Comparison of ENCODE assay signal across 8 cellular contexts in genomic region chr7:100220833-100221718, GRCh38.
A peak's percentile ranks its signal among the peaks of the same experiment; 100 is the strongest.
DNase-seq lines count a peak whose midpoint lies in the region; ATAC-seq lines count a peak whose summit lies in the region.

No MANE protein-coding gene starts in this region.

- DNase-seq in activated CD8-positive, alpha-beta memory T cell treated with anti-CD3 and anti-CD28 coated beads, Interleukin-2, amount 50 U/mL, for 4 hours: peak; percentile 71
- DNase-seq in nucleus accumbens (lab: John Stamatoyannopoulos, UW) (no peak), NCI-H1930 (lab: John Stamatoyannopoulos, UW) (no peak), DMS114 treated with DMSO at 0.1 percent for 48 hours (lab: John Stamatoyannopoulos, UW; ENCODE audit: unreplicated experiment) (no peak), SKM-1 treated with dmso at 0.1 percent for 144 hours (lab: John Stamatoyannopoulos, UW; ENCODE audit: unreplicated experiment) (no peak)

- no peaks in the 10 kb centered on the region for H3K36me3 ChIP-seq in rectal smooth muscle tissue (ENCODE audit: control insufficient read depth, insufficient read depth, low read length)

- H3K27ac ChIP-seq in rectal smooth muscle tissue (ENCODE audit: low read depth, low read length): no peak overlapping the region

- no peaks in the 10 kb centered on the region for H3K27me3 ChIP-seq in rectal smooth muscle tissue (ENCODE audit: control insufficient read depth, insufficient read depth, low read length)

- ATAC-seq in GM18907 (IDR thresholded peaks at IDR 0.05; ENCODE audit: unreplicated experiment) (peak; percentile 49), HG03139 (IDR thresholded peaks at IDR 0.05; ENCODE audit: unreplicated experiment) (peak; percentile 50)

- no peaks in the 10 kb centered on the region for H3K4me1 ChIP-seq in rectal smooth muscle tissue (ENCODE audit: control insufficient read depth, insufficient read depth, low read length)

- no peak overlapping the region for H3K9ac ChIP-seq in rectal smooth muscle tissue (ENCODE audit: low read length)

- peak overlapping the region; percentile 51 for H3K4me3 ChIP-seq in rectal smooth muscle tissue (ENCODE audit: low read length)
